In the genomic region with DNA sequence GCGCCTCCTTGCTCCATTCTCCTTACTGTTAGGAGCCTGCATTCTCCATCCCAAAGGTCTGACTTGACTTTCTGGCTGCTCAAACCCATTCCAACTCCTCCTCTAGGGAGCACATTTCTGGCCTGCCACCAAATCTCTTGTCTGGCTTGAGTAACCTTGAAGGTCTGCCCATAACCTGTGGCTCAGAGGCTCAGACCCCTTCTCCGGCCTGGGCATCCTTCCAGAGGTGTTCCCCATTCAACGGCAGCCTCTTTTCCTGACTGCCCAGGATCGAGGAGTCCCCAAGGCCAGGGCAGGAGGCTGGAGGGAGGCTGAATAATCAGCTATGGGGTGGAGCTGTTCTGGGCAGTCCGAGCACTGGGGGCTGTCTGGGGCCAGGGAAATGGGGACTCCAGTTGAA, we compare ENCODE assay signal across 1 cellular context.
TF ChIP-seq lines count a peak whose summit lies in the region.

No MANE protein-coding gene starts in this region.

TF ChIP-seq in WTC11, 78 proteins besides CTCF, POLR2A, EP300 and RAD21 (continued from another document):
- TF ChIP-seq, protein P1, sequence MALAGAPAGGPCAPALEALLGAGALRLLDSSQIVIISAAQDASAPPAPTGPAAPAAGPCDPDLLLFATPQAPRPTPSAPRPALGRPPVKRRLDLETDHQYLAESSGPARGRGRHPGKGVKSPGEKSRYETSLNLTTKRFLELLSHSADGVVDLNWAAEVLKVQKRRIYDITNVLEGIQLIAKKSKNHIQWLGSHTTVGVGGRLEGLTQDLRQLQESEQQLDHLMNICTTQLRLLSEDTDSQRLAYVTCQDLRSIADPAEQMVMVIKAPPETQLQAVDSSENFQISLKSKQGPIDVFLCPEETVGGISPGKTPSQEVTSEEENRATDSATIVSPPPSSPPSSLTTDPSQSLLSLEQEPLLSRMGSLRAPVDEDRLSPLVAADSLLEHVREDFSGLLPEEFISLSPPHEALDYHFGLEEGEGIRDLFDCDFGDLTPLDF (CRISPR knock-in tag; IDR thresholded peaks at IDR 0.05): no peak
- TF ChIP-seq, protein P2, sequence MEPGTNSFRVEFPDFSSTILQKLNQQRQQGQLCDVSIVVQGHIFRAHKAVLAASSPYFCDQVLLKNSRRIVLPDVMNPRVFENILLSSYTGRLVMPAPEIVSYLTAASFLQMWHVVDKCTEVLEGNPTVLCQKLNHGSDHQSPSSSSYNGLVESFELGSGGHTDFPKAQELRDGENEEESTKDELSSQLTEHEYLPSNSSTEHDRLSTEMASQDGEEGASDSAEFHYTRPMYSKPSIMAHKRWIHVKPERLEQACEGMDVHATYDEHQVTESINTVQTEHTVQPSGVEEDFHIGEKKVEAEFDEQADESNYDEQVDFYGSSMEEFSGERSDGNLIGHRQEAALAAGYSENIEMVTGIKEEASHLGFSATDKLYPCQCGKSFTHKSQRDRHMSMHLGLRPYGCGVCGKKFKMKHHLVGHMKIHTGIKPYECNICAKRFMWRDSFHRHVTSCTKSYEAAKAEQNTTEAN (CRISPR knock-in tag; IDR thresholded peaks at IDR 0.05): no peak
- no peak for TF ChIP-seq NR2C2 (CRISPR knock-in tag; IDR thresholded peaks at IDR 0.05)
- TF ChIP-seq ZNF423 (CRISPR knock-in tag; IDR thresholded peaks at IDR 0.05): no peak
- TF ChIP-seq, protein P3, sequence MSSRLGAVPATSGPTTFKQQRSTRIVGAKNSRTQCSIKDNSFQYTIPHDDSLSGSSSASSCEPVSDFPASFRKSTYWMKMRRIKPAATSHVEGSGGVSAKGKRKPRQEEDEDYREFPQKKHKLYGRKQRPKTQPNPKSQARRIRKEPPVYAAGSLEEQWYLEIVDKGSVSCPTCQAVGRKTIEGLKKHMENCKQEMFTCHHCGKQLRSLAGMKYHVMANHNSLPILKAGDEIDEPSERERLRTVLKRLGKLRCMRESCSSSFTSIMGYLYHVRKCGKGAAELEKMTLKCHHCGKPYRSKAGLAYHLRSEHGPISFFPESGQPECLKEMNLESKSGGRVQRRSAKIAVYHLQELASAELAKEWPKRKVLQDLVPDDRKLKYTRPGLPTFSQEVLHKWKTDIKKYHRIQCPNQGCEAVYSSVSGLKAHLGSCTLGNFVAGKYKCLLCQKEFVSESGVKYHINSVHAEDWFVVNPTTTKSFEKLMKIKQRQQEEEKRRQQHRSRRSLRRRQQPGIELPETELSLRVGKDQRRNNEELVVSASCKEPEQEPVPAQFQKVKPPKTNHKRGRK (CRISPR knock-in tag; IDR thresholded peaks at IDR 0.05; ENCODE audit: borderline replicate concordance): no peak
- no peak for TF ChIP-seq ZNF121 (CRISPR knock-in tag; IDR thresholded peaks at IDR 0.05)
- TF ChIP-seq, protein P4, sequence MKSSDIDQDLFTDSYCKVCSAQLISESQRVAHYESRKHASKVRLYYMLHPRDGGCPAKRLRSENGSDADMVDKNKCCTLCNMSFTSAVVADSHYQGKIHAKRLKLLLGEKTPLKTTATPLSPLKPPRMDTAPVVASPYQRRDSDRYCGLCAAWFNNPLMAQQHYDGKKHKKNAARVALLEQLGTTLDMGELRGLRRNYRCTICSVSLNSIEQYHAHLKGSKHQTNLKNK (CRISPR knock-in tag; IDR thresholded peaks at IDR 0.05): no peak
